25 cellular contexts compared by ENCODE assay signal in genomic region chr19:32800757-32801156, GRCh38.
DNase-seq lines count a peak whose midpoint lies in the region; ATAC-seq and TF ChIP-seq lines count a peak whose summit lies in the region.
"Had no signal": no experiment of that assay in that cellular context is flagged by ENCODE, and none has a peak within 500 bp of the region (broad histone marks: within the 10 kb centered on the region; RNA-seq: fewer than 3 reads in every experiment).

No MANE protein-coding gene starts in this region.

- no peaks in the 10 kb centered on the region for H3K36me3 ChIP-seq in CD4-positive, CD25-positive, alpha-beta regulatory T cell (ENCODE audit: control insufficient read depth, insufficient read depth, low read length)
- H3K36me3 ChIP-seq in HEK293 (ENCODE audit: control insufficient read depth in 2 of 2, insufficient read depth in 1 of 2, low read length in 2 of 2): no peaks in the 10 kb centered on the region; a peak in 1 of 3 replicates
- H3K36me3 ChIP-seq: BE2C had no signal

- peaks cover 12% of the 10 kb centered on the region for H3K4me1 ChIP-seq in CD4-positive, CD25-positive, alpha-beta regulatory T cell (ENCODE audit: control insufficient read depth, insufficient read depth, low read length, poor library complexity, severe bottlenecking)
- no peaks in the 10 kb centered on the region; the same call in 1 of the 2 replicates for H3K4me1 ChIP-seq in HEK293 (ENCODE audit: control insufficient read depth, insufficient read depth, low read length)
- H3K4me1 ChIP-seq: A549, BE2C, Caco-2 had no signal

- no peaks in the 10 kb centered on the region for H3K27me3 Mint-ChIP-seq in CD4-positive, CD25-positive, alpha-beta regulatory T cell
- H3K27me3 Mint-ChIP-seq in naive thymus-derived CD8-positive, alpha-beta T cell: no peaks in the 10 kb centered on the region
- H3K27me3 Mint-ChIP-seq: CD4-positive, alpha-beta T cell had no signal

- H3K36me3 Mint-ChIP-seq in CD4-positive, CD25-positive, alpha-beta regulatory T cell: no peaks in the 10 kb centered on the region
- H3K36me3 Mint-ChIP-seq in naive thymus-derived CD8-positive, alpha-beta T cell: no peaks in the 10 kb centered on the region

- H3K4me1 Mint-ChIP-seq in CD4-positive, CD25-positive, alpha-beta regulatory T cell: peaks cover 9 to 37% (median 13%) of the 10 kb centered on the region in 4 donors
- peaks cover 22 to 36% (median 33%) of the 10 kb centered on the region in 4 donors for H3K4me1 Mint-ChIP-seq in naive thymus-derived CD8-positive, alpha-beta T cell

- no peak overlapping the region for H3K4me3 ChIP-seq in CD4-positive, CD25-positive, alpha-beta regulatory T cell (ENCODE audit: low read depth, low read length)
- no peak overlapping the region for H3K4me3 ChIP-seq in HEK293 (ENCODE audit: low read depth, low read length)
- H3K4me3 ChIP-seq in coronary artery: no peak overlapping the region
- H3K4me3 ChIP-seq: A549, GM12878, GM23248, PC-9 had no signal

- H3K9me3 Mint-ChIP-seq in CD4-positive, CD25-positive, alpha-beta regulatory T cell: no peaks in the 10 kb centered on the region
- no peaks in the 10 kb centered on the region for H3K9me3 Mint-ChIP-seq in naive thymus-derived CD8-positive, alpha-beta T cell
- H3K9me3 Mint-ChIP-seq: CD4-positive, alpha-beta T cell had no signal

- H3K27ac ChIP-seq in CD4-positive, CD25-positive, alpha-beta regulatory T cell (ENCODE audit: insufficient read depth, low read length, poor library complexity, severe bottlenecking): no peak overlapping the region
- no peak overlapping the region for H3K27ac ChIP-seq in HEK293 (ENCODE audit: extremely low read depth, low read depth, low read length)
- no peak overlapping the region for H3K27ac ChIP-seq in coronary artery
- H3K27ac ChIP-seq: A549, GM23248, KMS-11, PC-9 had no signal

- TF ChIP-seq CTCF in HEK293 (tag by site-specific recombination; IDR thresholded peaks at IDR 0.05): no peak
- TF ChIP-seq CTCF in coronary artery (IDR thresholded peaks at IDR 0.05): no peak

- POLR2A ChIA-PET in HEK293 (lab: Yijun Ruan, JAX): no interaction called here
- POLR2A ChIA-PET in naive thymus-derived CD8-positive, alpha-beta T cell (lab: Charles Lee): interaction anchor here (0.7 kb wide), 1 partner anchor 82 kb away, joined by 5 read pairs; no protein-coding TSS in a partner anchor

- no peak overlapping the region for H3K4me3 Mint-ChIP-seq in CD4-positive, CD25-positive, alpha-beta regulatory T cell
- H3K4me3 Mint-ChIP-seq in naive thymus-derived CD8-positive, alpha-beta T cell: peak overlapping the region in 8 of 10 donors; percentile 4 to 57 (median 39)
- H3K4me3 Mint-ChIP-seq: CD4-positive, alpha-beta T cell had no signal

- no peak for ATAC-seq in CD4-positive, CD25-positive, alpha-beta regulatory T cell (ENCODE audit: low read depth in 2 of 2)
- peak; percentile 41 to 45 for ATAC-seq in naive thymus-derived CD8-positive, alpha-beta T cell
- no peak for ATAC-seq in GM19395 (IDR thresholded peaks at IDR 0.05; ENCODE audit: unreplicated experiment)
- ATAC-seq: A549, GM12878, HCT116 had no signal

- CTCF ChIA-PET in HEK293 (lab: Yijun Ruan, JAX): no interaction called here

- no peaks in the 10 kb centered on the region for H3K27me3 ChIP-seq in CD4-positive, CD25-positive, alpha-beta regulatory T cell (ENCODE audit: control insufficient read depth, insufficient read depth, low read length)
- H3K27me3 ChIP-seq: BE2C had no signal

- no peaks in the 10 kb centered on the region for H3K9me3 ChIP-seq in CD4-positive, CD25-positive, alpha-beta regulatory T cell (ENCODE audit: control insufficient read depth in 2 of 2, low read length in 2 of 2)
- H3K9me3 ChIP-seq in HEK293 (ENCODE audit: control insufficient read depth, insufficient read depth, low read depth, low read length): no peaks in the 10 kb centered on the region
- H3K9me3 ChIP-seq: A549, BE2C, Caco-2 had no signal

- peak overlapping the region in 2 of 3 donors; percentile 8 to 87 for H3K27ac Mint-ChIP-seq in CD4-positive, CD25-positive, alpha-beta regulatory T cell
- H3K27ac Mint-ChIP-seq in naive thymus-derived CD8-positive, alpha-beta T cell: peak overlapping the region in 7 of 10 donors; percentile 1 to 86 (median 28)
- H3K27ac Mint-ChIP-seq: CD4-positive, alpha-beta T cell had no signal

- DNase-seq in CD4-positive, CD25-positive, alpha-beta regulatory T cell: no peak
- DNase-seq in coronary artery (ENCODE audit: low spot score) (peak; percentile 16), GM03348 (ENCODE audit: low spot score) (no peak)
- no peak for DNase-seq in naive thymus-derived CD8-positive, alpha-beta T cell
- no peak for DNase-seq in stimulated activated CD8-positive, alpha-beta memory T cell treated with anti-CD3 and anti-CD28 coated beads, Interleukin-4, amount 100 ng/mL, for 48 hours
- DNase-seq: BE2C; Caco-2; CD4-positive, alpha-beta T cell; DMS 273 treated with DMSO at 0.1 percent for 48 hours; DMS79 treated with DMSO at 0.1 percent for 48 hours; GM23248; IMR-90; NCI-H1417; NCI-H187; NCI-H446; NCI-H69; PC-9; RPMI8226; SHP77 had no signal

TF ChIP-seq in HEK293, 187 proteins besides CTCF, POLR2A, EP300 and RAD21 (continues in another document):
- TF ChIP-seq ZNF791 (tag by site-specific recombination; IDR thresholded peaks at IDR 0.05): no peak
- TF ChIP-seq REPIN1 (tag by site-specific recombination; IDR thresholded peaks at IDR 0.05; ENCODE audit: low read depth): no peak
- TF ChIP-seq ZNF449 (tag by site-specific recombination; IDR thresholded peaks at IDR 0.05): no peak
- TF ChIP-seq FEZF1 (tag by site-specific recombination; IDR thresholded peaks at IDR 0.05): no peak
- no peak for TF ChIP-seq ZNF626 (tag by site-specific recombination; IDR thresholded peaks at IDR 0.05)
- TF ChIP-seq ZNF112 (tag by site-specific recombination; IDR thresholded peaks at IDR 0.05): no peak
- TF ChIP-seq ZNF704 (tag by site-specific recombination; IDR thresholded peaks at IDR 0.05): no peak
- TF ChIP-seq KLF16 (tag by site-specific recombination; IDR thresholded peaks at IDR 0.05): no peak
- TF ChIP-seq ZNF341 (tag by site-specific recombination; IDR thresholded peaks at IDR 0.05; ENCODE audit: low read depth): no peak
- no peak for TF ChIP-seq ZXDB (tag by site-specific recombination; IDR thresholded peaks at IDR 0.05)
- TF ChIP-seq ZNF488 (tag by site-specific recombination; IDR thresholded peaks at IDR 0.05): no peak
- no peak for TF ChIP-seq BCL11B (tag by site-specific recombination; IDR thresholded peaks at IDR 0.05; ENCODE audit: low read depth)
- no peak for TF ChIP-seq ZNF140 (tag by site-specific recombination; IDR thresholded peaks at IDR 0.05)
- TF ChIP-seq, protein P1, sequence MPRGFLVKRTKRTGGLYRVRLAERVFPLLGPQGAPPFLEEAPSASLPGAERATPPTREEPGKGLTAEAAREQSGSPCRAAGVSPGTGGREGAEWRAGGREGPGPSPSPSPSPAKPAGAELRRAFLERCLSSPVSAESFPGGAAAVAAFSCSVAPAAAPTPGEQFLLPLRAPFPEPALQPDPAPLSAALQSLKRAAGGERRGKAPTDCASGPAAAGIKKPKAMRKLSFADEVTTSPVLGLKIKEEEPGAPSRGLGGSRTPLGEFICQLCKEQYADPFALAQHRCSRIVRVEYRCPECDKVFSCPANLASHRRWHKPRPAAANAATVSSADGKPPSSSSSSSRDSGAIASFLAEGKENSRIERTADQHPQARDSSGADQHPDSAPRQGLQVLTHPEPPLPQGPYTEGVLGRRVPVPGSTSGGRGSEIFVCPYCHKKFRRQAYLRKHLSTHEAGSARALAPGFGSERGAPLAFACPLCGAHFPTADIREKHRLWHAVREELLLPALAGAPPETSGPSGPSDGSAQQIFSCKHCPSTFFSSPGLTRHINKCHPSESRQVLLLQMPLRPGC (tag by site-specific recombination; IDR thresholded peaks at IDR 0.05): no peak
- TF ChIP-seq ZNF792 (tag by site-specific recombination; IDR thresholded peaks at IDR 0.05): 0 out of 2 replicates have a peak, but pooled peaks have one; percentile 43
- TF ChIP-seq, protein P2, sequence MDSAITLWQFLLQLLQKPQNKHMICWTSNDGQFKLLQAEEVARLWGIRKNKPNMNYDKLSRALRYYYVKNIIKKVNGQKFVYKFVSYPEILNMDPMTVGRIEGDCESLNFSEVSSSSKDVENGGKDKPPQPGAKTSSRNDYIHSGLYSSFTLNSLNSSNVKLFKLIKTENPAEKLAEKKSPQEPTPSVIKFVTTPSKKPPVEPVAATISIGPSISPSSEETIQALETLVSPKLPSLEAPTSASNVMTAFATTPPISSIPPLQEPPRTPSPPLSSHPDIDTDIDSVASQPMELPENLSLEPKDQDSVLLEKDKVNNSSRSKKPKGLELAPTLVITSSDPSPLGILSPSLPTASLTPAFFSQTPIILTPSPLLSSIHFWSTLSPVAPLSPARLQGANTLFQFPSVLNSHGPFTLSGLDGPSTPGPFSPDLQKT (IDR thresholded peaks at IDR 0.05; ENCODE audit: borderline replicate concordance, low read depth, low read length): no peak

Comparison
In these comparisons a context has a peak if more than half of its experiments do, and no peak if none do; other contexts are left out.
1. ATAC-seq: peak in naive thymus-derived CD8-positive, alpha-beta T cell (2 of 2); none in CD4-positive, CD25-positive, alpha-beta regulatory T cell (0 of 2) and GM19395 (single experiment).
2. H3K4me3 Mint-ChIP-seq: peak in naive thymus-derived CD8-positive, alpha-beta T cell (8 of 10); none in CD4-positive, CD25-positive, alpha-beta regulatory T cell (0 of 4).